ENCODE assay signal across 16 cellular contexts in genomic region chr4:8215641-8216442, GRCh38. TPM values are rescaled to one million over a fixed set of nuclear protein-coding genes. Genes with fewer than 3 reads are reported as not detected.
"Had no signal": no experiment of that assay in that cellular context is flagged by ENCODE, and none has a peak within 500 bp of the region (broad histone marks: within the 10 kb centered on the region; RNA-seq: fewer than 3 reads in every experiment).

No MANE protein-coding gene starts in this region.

- H3K4me3 ChIP-seq: hepatocyte, lung, suprapubic skin, thyroid gland, vagina had no signal

- H3K4me1 ChIP-seq: foreskin keratinocyte, vagina had no signal

- H3K27ac ChIP-seq: foreskin keratinocyte, hepatocyte, neutrophil, suprapubic skin, thyroid gland, vagina had no signal

- H3K36me3 ChIP-seq: neutrophil, vagina had no signal

- H3K4me2 ChIP-seq: hepatocyte had no signal

- H3K27me3 ChIP-seq: foreskin keratinocyte, hepatocyte, suprapubic skin, thyroid gland, vagina had no signal

- DNase-seq: erythroblast; foreskin keratinocyte; left colon; left ventricle myocardium superior; small intestine; stimulated activated CD4-positive, alpha-beta T cell treated with anti-CD3 and anti-CD28 coated beads, Interleukin-4, amount 100 ng/mL, for 1 hour; stimulated activated CD8-positive, alpha-beta memory T cell treated with anti-CD3 and anti-CD28 coated beads, Interleukin-4, amount 100 ng/mL, for 48 hours; stimulated activated naive CD8-positive, alpha-beta T cell treated with anti-CD3 and anti-CD28 coated beads, Interleukin-15, Interleukin-2, amounts not matched to agents 100 U/mL and 50 U/mL, for 24 hours had no signal

- ATAC-seq: foreskin keratinocyte; left colon; stimulated activated effector memory CD8-positive, alpha-beta T cell treated with anti-CD3 and anti-CD28 coated beads, Interleukin-12 subunit alpha, Interleukin-12 subunit beta, amount 100 ng/mL, for 72 hours; stimulated activated naive CD8-positive, alpha-beta T cell treated with anti-CD3 and anti-CD28 coated beads, Interleukin-15, Interleukin-2, amounts not matched to agents 100 U/mL and 50 U/mL, for 24 hours had no signal

- H3K9me3 ChIP-seq: neutrophil, suprapubic skin, thyroid gland, vagina had no signal

- H2AFZ ChIP-seq: hepatocyte had no signal

- FAIRE-seq: colon, small intestine had no signal

- H3K79me2 ChIP-seq: hepatocyte had no signal

RNA-seq across cellular contexts. Expression of gene HTRA3, which starts 53.7 kb away (rescaled TPM):
- total RNA-seq: foreskin keratinocyte had no signal
- polyA plus RNA-seq: foreskin keratinocyte had no signal
